11 cellular contexts compared by ENCODE assay signal in the genomic region with DNA sequence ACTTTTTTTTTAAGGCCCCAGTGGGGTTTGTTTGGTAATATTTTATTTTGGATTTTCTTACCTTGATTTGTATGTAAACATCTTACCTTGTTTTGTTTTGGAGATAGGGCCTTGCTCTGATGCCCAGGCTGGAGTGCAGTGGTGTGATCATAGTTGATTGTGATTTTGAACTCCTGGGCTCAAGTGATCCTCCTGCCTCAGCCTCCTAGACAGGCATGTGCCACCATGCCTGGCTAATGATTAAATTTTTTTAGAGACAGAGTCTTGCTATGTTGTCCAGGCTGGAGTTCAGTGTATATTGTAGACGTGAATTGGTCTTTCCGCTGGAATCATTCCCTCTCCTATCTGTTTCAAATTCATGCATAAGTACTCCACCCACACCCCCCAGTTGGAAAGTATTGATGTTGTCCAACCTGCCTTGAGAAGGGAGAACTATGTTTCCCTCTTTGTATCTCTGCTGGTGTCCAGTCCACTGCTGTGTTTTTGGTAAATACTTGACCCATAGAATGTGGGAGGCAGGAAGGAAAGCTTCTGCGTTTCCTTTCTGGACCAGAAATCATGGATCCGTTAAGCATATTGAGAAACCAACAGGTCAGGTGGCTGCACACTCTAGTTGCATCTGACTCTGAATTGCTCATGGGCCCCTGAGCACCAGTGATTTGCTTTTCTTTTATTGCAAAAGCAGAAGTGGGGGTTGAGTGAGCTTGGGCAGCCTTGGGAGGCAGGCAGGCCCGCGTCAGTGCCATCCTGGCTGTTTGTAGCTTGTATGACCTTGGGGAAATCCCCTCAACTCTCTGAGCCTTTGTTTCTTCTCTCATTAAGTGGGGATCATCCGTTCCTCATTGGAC. TPM values are rescaled to one million over a fixed set of nuclear protein-coding genes. Genes with fewer than 3 reads are reported as not detected.
DNase-seq lines count a peak whose midpoint lies in the region; ATAC-seq and TF ChIP-seq lines count a peak whose summit lies in the region.
"Had no signal": no experiment of that assay in that cellular context is flagged by ENCODE, and none has a peak within 500 bp of the region (broad histone marks: within the 10 kb centered on the region; RNA-seq: fewer than 3 reads in every experiment).

No MANE protein-coding gene starts in this region.

- peak; percentile 43 for ATAC-seq in stimulated activated effector memory CD8-positive, alpha-beta T cell treated with anti-CD3 and anti-CD28 coated beads, Interleukin-12 subunit alpha, Interleukin-12 subunit beta, amount 100 ng/mL, for 72 hours
- ATAC-seq in HG03457 (IDR thresholded peaks at IDR 0.05; ENCODE audit: unreplicated experiment), result no peak

- H3K36me3 Mint-ChIP-seq in activated CD4-positive, alpha-beta T cell treated with anti-CD3 and anti-CD28 coated beads, Interleukin-2, amount 10 ng/mL, durations not matched to agents 24 days and 14 days (ENCODE audit: low read depth), result no peaks in the 10 kb centered on the region
- H3K36me3 Mint-ChIP-seq in dendritic cell treated with granulocyte-macrophage colony-stimulating factor and Interleukin-4, amounts not matched to agents 40 ng/mL and 50 ng/mL, for 4 days (ENCODE audit: low read depth), result peaks cover 12% of the 10 kb centered on the region
- no peaks in the 10 kb centered on the region for H3K36me3 Mint-ChIP-seq in stimulated activated effector memory CD8-positive, alpha-beta T cell treated with anti-CD3 and anti-CD28 coated beads, Interleukin-12 subunit alpha, Interleukin-12 subunit beta, amount 100 ng/mL, for 72 hours
- H3K36me3 Mint-ChIP-seq: mesothelial cell of epicardium had no signal

- H3K9me3 Mint-ChIP-seq in activated CD4-positive, alpha-beta T cell treated with anti-CD3 and anti-CD28 coated beads, Interleukin-2, amount 10 ng/mL, durations not matched to agents 24 days and 14 days, result no peaks in the 10 kb centered on the region
- no peaks in the 10 kb centered on the region for H3K9me3 Mint-ChIP-seq in dendritic cell treated with granulocyte-macrophage colony-stimulating factor and Interleukin-4, amounts not matched to agents 40 ng/mL and 50 ng/mL, for 4 days
- H3K9me3 Mint-ChIP-seq in stimulated activated effector memory CD8-positive, alpha-beta T cell treated with anti-CD3 and anti-CD28 coated beads, Interleukin-12 subunit alpha, Interleukin-12 subunit beta, amount 100 ng/mL, for 72 hours, result no peaks in the 10 kb centered on the region
- H3K9me3 Mint-ChIP-seq: mesothelial cell of epicardium had no signal

- intact Hi-C loops in activated CD4-positive, alpha-beta T cell treated with anti-CD3 and anti-CD28 coated beads, Interleukin-2, amount 10 ng/mL, durations not matched to agents 24 days and 14 days (cut with micrococcal nuclease), result no loop called here
- intact Hi-C loops in dendritic cell treated with granulocyte-macrophage colony-stimulating factor and Interleukin-4, amounts not matched to agents 40 ng/mL and 50 ng/mL, for 4 days (cut with micrococcal nuclease), result loop anchor here (1.0 to 2.0 kb wide), 2 partner anchors 8 to 14 kb away; no protein-coding TSS in a partner anchor

- no peaks in the 10 kb centered on the region for H3K27me3 ChIP-seq in HL-60 (ENCODE audit: insufficient read depth, poor library complexity, severe bottlenecking)
- H3K27me3 ChIP-seq: colonic mucosa had no signal

- no peak overlapping the region for H3K4me3 ChIP-seq in HL-60 (replicated peaks; ENCODE audit: insufficient read depth, low read length)
- H3K4me3 ChIP-seq: colonic mucosa had no signal

- no peak overlapping the region for H3K27ac ChIP-seq in HL-60 (replicated peaks)
- H3K27ac ChIP-seq: colonic mucosa had no signal

- H3K27ac Mint-ChIP-seq in activated CD4-positive, alpha-beta T cell treated with anti-CD3 and anti-CD28 coated beads, Interleukin-2, amount 10 ng/mL, durations not matched to agents 24 days and 14 days, result no peak overlapping the region
- peak overlapping the region; percentile 80 for H3K27ac Mint-ChIP-seq in dendritic cell treated with granulocyte-macrophage colony-stimulating factor and Interleukin-4, amounts not matched to agents 40 ng/mL and 50 ng/mL, for 4 days
- H3K27ac Mint-ChIP-seq in stimulated activated effector memory CD8-positive, alpha-beta T cell treated with anti-CD3 and anti-CD28 coated beads, Interleukin-12 subunit alpha, Interleukin-12 subunit beta, amount 100 ng/mL, for 72 hours, result no peak overlapping the region
- H3K27ac Mint-ChIP-seq: mesothelial cell of epicardium had no signal

- TF ChIP-seq CTCF in HL-60 (IDR thresholded peaks at IDR 0.05; ENCODE audit: insufficient read depth, low read length), result no peak

- H3K27me3 Mint-ChIP-seq in activated CD4-positive, alpha-beta T cell treated with anti-CD3 and anti-CD28 coated beads, Interleukin-2, amount 10 ng/mL, durations not matched to agents 24 days and 14 days, result no peaks in the 10 kb centered on the region
- H3K27me3 Mint-ChIP-seq in dendritic cell treated with granulocyte-macrophage colony-stimulating factor and Interleukin-4, amounts not matched to agents 40 ng/mL and 50 ng/mL, for 4 days, result peaks cover 58% of the 10 kb centered on the region

- DNase-seq in activated CD4-positive, alpha-beta T cell treated with anti-CD3 and anti-CD28 coated beads, Interleukin-2, amount 10 ng/mL, durations not matched to agents 24 days and 14 days, result peak; percentile 65
- no peak for DNase-seq in activated CD4-positive, alpha-beta T cell treated with anti-CD3 and anti-CD28 coated beads for 48 hours
- DNase-seq in HL-60 (ENCODE audit: low read depth in 1 of 2, low spot score in 1 of 2) (peak; percentile 56 to 83), AG20443 (ENCODE audit: low spot score) (no peak), LoVo (ENCODE audit: low spot score) (no peak)
- no peak for DNase-seq in stimulated activated effector memory CD8-positive, alpha-beta T cell treated with anti-CD3 and anti-CD28 coated beads, Interleukin-12 subunit alpha, Interleukin-12 subunit beta, amount 100 ng/mL, for 72 hours (ENCODE audit: low spot score in 2 of 2)
- DNase-seq: activated CD4-positive, CD25-positive, alpha-beta regulatory T cell; colonic mucosa had no signal

- no peak overlapping the region for H3K4me3 Mint-ChIP-seq in activated CD4-positive, alpha-beta T cell treated with anti-CD3 and anti-CD28 coated beads, Interleukin-2, amount 10 ng/mL, durations not matched to agents 24 days and 14 days
- peak overlapping the region; percentile 44 for H3K4me3 Mint-ChIP-seq in dendritic cell treated with granulocyte-macrophage colony-stimulating factor and Interleukin-4, amounts not matched to agents 40 ng/mL and 50 ng/mL, for 4 days
- no peak overlapping the region for H3K4me3 Mint-ChIP-seq in stimulated activated effector memory CD8-positive, alpha-beta T cell treated with anti-CD3 and anti-CD28 coated beads, Interleukin-12 subunit alpha, Interleukin-12 subunit beta, amount 100 ng/mL, for 72 hours
- H3K4me3 Mint-ChIP-seq: mesothelial cell of epicardium had no signal

- H3K4me1 Mint-ChIP-seq in activated CD4-positive, alpha-beta T cell treated with anti-CD3 and anti-CD28 coated beads, Interleukin-2, amount 10 ng/mL, durations not matched to agents 24 days and 14 days, result peaks cover 14% of the 10 kb centered on the region
- peaks cover 74% of the 10 kb centered on the region for H3K4me1 Mint-ChIP-seq in dendritic cell treated with granulocyte-macrophage colony-stimulating factor and Interleukin-4, amounts not matched to agents 40 ng/mL and 50 ng/mL, for 4 days (ENCODE audit: low read depth)
- no peaks in the 10 kb centered on the region for H3K4me1 Mint-ChIP-seq in stimulated activated effector memory CD8-positive, alpha-beta T cell treated with anti-CD3 and anti-CD28 coated beads, Interleukin-12 subunit alpha, Interleukin-12 subunit beta, amount 100 ng/mL, for 72 hours

RNA-seq across cellular contexts. Expression of gene RMI2, which starts 25.0 kb away (rescaled TPM):
- 63.8 and 65.6 TPM in 2 replicates for total RNA-seq in activated CD4-positive, alpha-beta T cell treated with anti-CD3 and anti-CD28 coated beads, Interleukin-2, amount 10 ng/mL, durations not matched to agents 24 days and 14 days

Comparison
In these comparisons a context has a peak if more than half of its experiments do, and no peak if none do; other contexts are left out.
1. DNase-seq: peak in activated CD4-positive, alpha-beta T cell treated with anti-CD3 and anti-CD28 coated beads, Interleukin-2, amount 10 ng/mL, durations not matched to agents 24 days and 14 days (single experiment) and HL-60 (2 of 2); none in activated CD4-positive, alpha-beta T cell treated with anti-CD3 and anti-CD28 coated beads for 48 hours (single experiment), stimulated activated effector memory CD8-positive, alpha-beta T cell treated with anti-CD3 and anti-CD28 coated beads, Interleukin-12 subunit alpha, Interleukin-12 subunit beta, amount 100 ng/mL, for 72 hours (0 of 2), AG20443 (single experiment) and LoVo (single experiment).